ENCODE assay signal across 17 cellular contexts in genomic region chr15:88613074-88613944, GRCh38. TPM values are rescaled to one million over a fixed set of nuclear protein-coding genes. Genes with fewer than 3 reads are reported as not detected.
DNase-seq lines count a peak whose midpoint lies in the region; ATAC-seq, FAIRE-seq and TF ChIP-seq lines count a peak whose summit lies in the region.
"Had no signal": no experiment of that assay in that cellular context is flagged by ENCODE, and none has a peak within 500 bp of the region (broad histone marks: within the 10 kb centered on the region; RNA-seq: fewer than 3 reads in every experiment).

No MANE protein-coding gene starts in this region.

- no peak for ATAC-seq in HepG2
- ATAC-seq in right lobe of liver: no peak
- ATAC-seq in left lobe of liver: no peak
- ATAC-seq in HG02852 (IDR thresholded peaks at IDR 0.05; ENCODE audit: unreplicated experiment): no peak
- ATAC-seq: naive thymus-derived CD8-positive, alpha-beta T cell; stimulated activated naive CD8-positive, alpha-beta T cell treated with anti-CD3 and anti-CD28 coated beads, Interleukin-15, amount 100 ng/mL, for 72 hours had no signal

- TF ChIP-seq RAD21 in HepG2 (CRISPR knock-in tag; IDR thresholded peaks at IDR 0.05): no peak

- H3K4me1 Mint-ChIP-seq in type B pancreatic cell (ENCODE audit: unreplicated experiment): peaks cover 20% of the 10 kb centered on the region
- H3K4me1 Mint-ChIP-seq: central memory CD8-positive, alpha-beta T cell; naive thymus-derived CD8-positive, alpha-beta T cell had no signal

- intact Hi-C loops in HepG2 (cut with micrococcal nuclease; ENCODE audit: unreplicated experiment): no loop called here
- intact Hi-C loops in right lobe of liver (cut with DNase I): loop anchor here (10.0 kb wide), 2 partner anchors 119 to 139 kb away; no protein-coding TSS in a partner anchor

- H3K27ac ChIP-seq in HepG2 (ENCODE audit: extremely low read length, insufficient read depth, low read length) (no peak overlapping the region), right lobe of liver (no peak overlapping the region)
- H3K27ac ChIP-seq: prostate gland, vagina had no signal

- peak overlapping the region; percentile 5 for H3K27ac Mint-ChIP-seq in type B pancreatic cell
- H3K27ac Mint-ChIP-seq: CD4-positive, alpha-beta T cell; naive thymus-derived CD8-positive, alpha-beta T cell; stimulated activated naive CD8-positive, alpha-beta T cell treated with anti-CD3 and anti-CD28 coated beads, Interleukin-15, amount 100 ng/mL, for 72 hours had no signal

- in situ Hi-C loops in HepG2 (cut with HindIII; ENCODE audit: extremely low pct_ligation_motif_present, low pct_unique_long_range_greater_than_20kb): no loop called here

- H3K9ac ChIP-seq in HepG2 (ENCODE audit: insufficient read depth, low read depth, low read length) (no peak overlapping the region), NT2/D1 (ENCODE audit: insufficient read length, low read depth) (no peak overlapping the region)

- peaks cover 59% of the 10 kb centered on the region for H3K27me3 Mint-ChIP-seq in type B pancreatic cell

- H3K9me3 Mint-ChIP-seq in type B pancreatic cell: no peaks in the 10 kb centered on the region
- H3K9me3 Mint-ChIP-seq: CD4-positive, alpha-beta T cell; central memory CD8-positive, alpha-beta T cell; naive thymus-derived CD8-positive, alpha-beta T cell; stimulated activated naive CD8-positive, alpha-beta T cell treated with anti-CD3 and anti-CD28 coated beads, Interleukin-15, amount 100 ng/mL, for 72 hours had no signal

- no peaks in the 10 kb centered on the region for H3K36me3 Mint-ChIP-seq in type B pancreatic cell

- H3K9me3 ChIP-seq in HepG2 (ENCODE audit: low read length): no peaks in the 10 kb centered on the region
- H3K9me3 ChIP-seq in right lobe of liver: no peaks in the 10 kb centered on the region
- H3K9me3 ChIP-seq in NT2/D1 (ENCODE audit: insufficient read depth, low read length): no peaks in the 10 kb centered on the region
- H3K9me3 ChIP-seq: prostate gland, vagina had no signal

- no peaks in the 10 kb centered on the region for H4K20me1 ChIP-seq in HepG2 (ENCODE audit: insufficient read depth, low read length)

- TF ChIP-seq CTCF in HepG2 (CRISPR knock-in tag; IDR thresholded peaks at IDR 0.05) (no peak), right lobe of liver (IDR thresholded peaks at IDR 0.05) (no peak), type B pancreatic cell (conservative IDR thresholded peaks at IDR 0.05) (no peak)

- no peaks in the 10 kb centered on the region for H3K79me2 ChIP-seq in HepG2 (ENCODE audit: insufficient read depth, low read length)

- POLR2A ChIA-PET in HepG2 (lab: Yijun Ruan, JAX): no interaction called here

- BruUV-seq in HepG2 (replicated peaks; lab: Mats Ljungman, UMichigan): no TSS peak

- DNase-seq in HepG2 (ENCODE audit: low spot score): no peak
- DNase-seq in right lobe of liver: no peak
- DNase-seq in NT2/D1 (ENCODE audit: low read depth, low spot score): peak; percentile 76
- DNase-seq in hepatic stellate cell (ENCODE audit: low spot score): peak; percentile 54
- DNase-seq in type B pancreatic cell (ENCODE audit: extremely low spot score, unreplicated experiment): no peak
- no peak for DNase-seq in left lobe of liver (ENCODE audit: low spot score)
- no peak for DNase-seq in glomerular visceral epithelial cell (ENCODE audit: extremely low spot score)
- DNase-seq: CD4-positive, alpha-beta T cell; naive thymus-derived CD8-positive, alpha-beta T cell; NCI-H1436; SHP77 treated with DMSO at 0.1 percent for 48 hours; stimulated activated naive CD8-positive, alpha-beta T cell treated with anti-CD3 and anti-CD28 coated beads, Interleukin-15, amount 100 ng/mL, for 72 hours had no signal

- TF ChIP-seq EP300 in HepG2 (IDR thresholded peaks at IDR 0.05; ENCODE audit: low read depth in 2 of 2, low read length in 2 of 2) (no peak), HepG2 (CRISPR knock-in tag; IDR thresholded peaks at IDR 0.05; ENCODE audit: borderline replicate concordance) (no peak)

- no peak overlapping the region for H3K4me3 Mint-ChIP-seq in type B pancreatic cell
- H3K4me3 Mint-ChIP-seq: CD4-positive, alpha-beta T cell; central memory CD8-positive, alpha-beta T cell; naive thymus-derived CD8-positive, alpha-beta T cell; stimulated activated naive CD8-positive, alpha-beta T cell treated with anti-CD3 and anti-CD28 coated beads, Interleukin-15, amount 100 ng/mL, for 72 hours had no signal

- CTCF ChIA-PET in HepG2 (lab: Yijun Ruan, JAX; ENCODE audit: low intra/inter-chr PET ratio, low total read pairs): interaction anchor here (1.3 kb wide), 1 partner anchor 137 kb away, joined by 5 read pairs; no protein-coding TSS in a partner anchor

- H3K27me3 ChIP-seq in HepG2 (ENCODE audit: control insufficient read depth in 1 of 2, insufficient read depth in 2 of 2, low read length in 2 of 2) (0 out of 5 replicates have a peak, but pooled peaks cover 0 to 2% of the 10 kb centered on the region in 2 experiments), right lobe of liver (no peaks in the 10 kb centered on the region), NT2/D1 (ENCODE audit: insufficient read depth, insufficient read length) (peaks cover 61% of the 10 kb centered on the region)
- H3K27me3 ChIP-seq: vagina had no signal

- H2AFZ ChIP-seq in HepG2 (ENCODE audit: low read length): no peak overlapping the region

- H3K4me3 ChIP-seq in HepG2 (replicated peaks in 1 of 3; ENCODE audit: insufficient read depth in 1 of 3, low read depth in 2 of 3, low read length in 3 of 3) (no peak overlapping the region), right lobe of liver (no peak overlapping the region), NT2/D1 (ENCODE audit: insufficient read length, low read depth) (no peak overlapping the region)
- H3K4me3 ChIP-seq: lung, prostate gland, vagina had no signal

- H3K4me1 ChIP-seq in HepG2 (ENCODE audit: insufficient read depth, low read length): peaks cover 22% of the 10 kb centered on the region
- peaks cover 0 to 14% (median 9%) of the 10 kb centered on the region in 4 donors for H3K4me1 ChIP-seq in right lobe of liver
- H3K4me1 ChIP-seq in NT2/D1 (ENCODE audit: insufficient read depth, insufficient read length): peaks cover 16% of the 10 kb centered on the region
- H3K4me1 ChIP-seq: prostate gland, vagina had no signal

- TF ChIP-seq POLR2A in HepG2 (IDR thresholded peaks at IDR 0.05; ENCODE audit: insufficient read depth in 1 of 2, low read depth in 2 of 2, low read length in 2 of 2) (no peak), right lobe of liver (IDR thresholded peaks at IDR 0.05) (no peak)

- WGBS in HepG2 (ENCODE audit: low lambda C conversion rate): 8% methylated on average over 7 of the region's 7 CpGs
- 37% methylated on average over 5 of the region's 7 CpGs for WGBS in right lobe of liver (ENCODE audit: insufficient coverage, low coverage, low lambda C conversion rate, missing lambda C conversion rate)

- no peaks in the 10 kb centered on the region for H3K36me3 ChIP-seq in HepG2 (replicated peaks in 1 of 2; ENCODE audit: control insufficient read depth in 1 of 2, insufficient read depth in 2 of 2, low read length in 2 of 2)
- no peaks in the 10 kb centered on the region for H3K36me3 ChIP-seq in right lobe of liver
- no peaks in the 10 kb centered on the region for H3K36me3 ChIP-seq in NT2/D1 (ENCODE audit: insufficient read depth, insufficient read length, low read length)
- H3K36me3 ChIP-seq: prostate gland, vagina had no signal

- H3K4me2 ChIP-seq in HepG2 (ENCODE audit: low read depth, low read length): no peak overlapping the region

- no peak for FAIRE-seq in HepG2 (lab: Jason Lieb, UNC)

RNA-seq across cellular contexts. Expression of gene AEN, which starts 7.8 kb away (rescaled TPM):
- 115 and 118 TPM in 2 replicates for total RNA-seq in HepG2 (2016; rRNA removed; fragmentation: Illumina TruSeq; extraction: Trizol)
- 24.6 and 27.1 TPM in 2 replicates for total RNA-seq in HepG2 (2016; cell fraction: cytosol; rRNA removed; fragmentation: Illumina TruSeq; extraction: Trizol; ENCODE audit: low read depth)
- 110 and 117 TPM in 2 replicates for total RNA-seq in HepG2 (2016; cell fraction: insoluble cytoplasmic fraction; rRNA removed; fragmentation: Illumina TruSeq; extraction: Trizol)
- 71.0 and 75.9 TPM in 2 replicates for total RNA-seq in HepG2 (2016; cell fraction: membrane; rRNA removed; fragmentation: Illumina TruSeq; extraction: Trizol)
- total RNA-seq in HepG2 (2016; cell fraction: nucleus; rRNA removed; fragmentation: Illumina TruSeq; extraction: Trizol): 82.3 and 94.1 TPM in 2 replicates
- 51.3 and 55.2 TPM in 2 replicates for polyA plus RNA-seq in HepG2 (2011; rRNA removed)
- 39.7 and 48.8 TPM in 2 replicates for polyA plus RNA-seq in HepG2 (2011; cell fraction: cytosol; rRNA removed)
- 115 and 142 TPM in 2 replicates for polyA plus RNA-seq in HepG2 (2011; cell fraction: nucleus; rRNA removed)
- 26.8 and 40.4 TPM in 2 replicates for polyA plus RNA-seq in HepG2 (2012)
- polyA plus RNA-seq in HepG2 (2016; cell fraction: cytosol; fragmentation: Illumina TruSeq; extraction: Trizol; ENCODE audit: low read depth): 11.0 and 11.5 TPM in 2 replicates
- 70.1 and 79.0 TPM in 2 replicates for polyA plus RNA-seq in HepG2 (2016; cell fraction: insoluble cytoplasmic fraction; fragmentation: Illumina TruSeq; extraction: Trizol; ENCODE audit: low read depth)
- polyA plus RNA-seq in HepG2 (2016; cell fraction: membrane; fragmentation: Illumina TruSeq; extraction: Trizol; ENCODE audit: low read depth): 28.4 and 28.6 TPM in 2 replicates
- 90.9 and 95.3 TPM in 2 replicates for polyA plus RNA-seq in HepG2 (2016; cell fraction: nucleus; fragmentation: Illumina TruSeq; extraction: Trizol; ENCODE audit: insufficient read depth, low read depth)
- polyA minus RNA-seq in HepG2 (2011; rRNA and poly(A)+ RNA removed; ENCODE audit: low replicate concordance): 70.6 and 173 TPM in 2 replicates
- 44.6 and 50.4 TPM in 2 replicates for polyA minus RNA-seq in HepG2 (2011; cell fraction: cytosol; rRNA and poly(A)+ RNA removed)
- 117 and 130 TPM in 2 replicates for polyA minus RNA-seq in HepG2 (2011; cell fraction: nucleus; rRNA and poly(A)+ RNA removed)
- 10 to 100 TPM in 2 of 6 experiments, 1 to 10 TPM in 4; 4.5 to 18.7 (median 7.3) TPM for total RNA-seq in right lobe of liver
- 48.9 and 62.9 TPM in 2 replicates for total RNA-seq in type B pancreatic cell (ENCODE audit: low replicate concordance)
- 7.1 TPM for total RNA-seq in left lobe of liver

RNA-seq across cellular contexts. Expression of gene ISG20, which starts 25.5 kb away (rescaled TPM):
- total RNA-seq in HepG2 (2016; rRNA removed; fragmentation: Illumina TruSeq; extraction: Trizol) (6.3 and 10.5 TPM in 2 replicates), right lobe of liver (10 to 100 TPM in 3 of 6 experiments, 1 to 10 TPM in 3; 6.3 to 19.4 (median 11.9) TPM), type B pancreatic cell (ENCODE audit: low replicate concordance) (4.9 and 7.9 TPM in 2 replicates), left lobe of liver (5.7 TPM)
- 2.6 and 5.4 TPM in 2 replicates for total RNA-seq in HepG2 (2016; cell fraction: cytosol; rRNA removed; fragmentation: Illumina TruSeq; extraction: Trizol; ENCODE audit: low read depth)
- 6.8 and 9.8 TPM in 2 replicates for total RNA-seq in HepG2 (2016; cell fraction: insoluble cytoplasmic fraction; rRNA removed; fragmentation: Illumina TruSeq; extraction: Trizol)
- total RNA-seq in HepG2 (2016; cell fraction: membrane; rRNA removed; fragmentation: Illumina TruSeq; extraction: Trizol): 4.6 and 7.7 TPM in 2 replicates
- total RNA-seq in HepG2 (2016; cell fraction: nucleus; rRNA removed; fragmentation: Illumina TruSeq; extraction: Trizol): 2.0 and 3.7 TPM in 2 replicates
- 31.5 and 50.8 TPM in 2 replicates for polyA plus RNA-seq in HepG2 (2011; rRNA removed)
- polyA plus RNA-seq in HepG2 (2011; cell fraction: cytosol; rRNA removed): 31.2 and 32.1 TPM in 2 replicates
- polyA plus RNA-seq in HepG2 (2011; cell fraction: nucleus; rRNA removed): 14.5 and 18.2 TPM in 2 replicates
- 11.6 and 19.0 TPM in 2 replicates for polyA plus RNA-seq in HepG2 (2012)
- polyA plus RNA-seq in HepG2 (2016; cell fraction: cytosol; fragmentation: Illumina TruSeq; extraction: Trizol; ENCODE audit: low read depth): 6.6 and 8.5 TPM in 2 replicates
- polyA plus RNA-seq in HepG2 (2016; cell fraction: insoluble cytoplasmic fraction; fragmentation: Illumina TruSeq; extraction: Trizol; ENCODE audit: low read depth): 9.0 and 9.8 TPM in 2 replicates
- 5.9 and 6.2 TPM in 2 replicates for polyA plus RNA-seq in HepG2 (2016; cell fraction: membrane; fragmentation: Illumina TruSeq; extraction: Trizol; ENCODE audit: low read depth)
- 5.4 and 6.8 TPM in 2 replicates for polyA plus RNA-seq in HepG2 (2016; cell fraction: nucleus; fragmentation: Illumina TruSeq; extraction: Trizol; ENCODE audit: insufficient read depth, low read depth)
- 3.8 and 11.4 TPM in 2 replicates for polyA minus RNA-seq in HepG2 (2011; rRNA and poly(A)+ RNA removed; ENCODE audit: low replicate concordance)
- 5.5 and 6.9 TPM in 2 replicates for polyA minus RNA-seq in HepG2 (2011; cell fraction: cytosol; rRNA and poly(A)+ RNA removed)
- polyA minus RNA-seq in HepG2 (2011; cell fraction: nucleus; rRNA and poly(A)+ RNA removed): 8.8 and 9.0 TPM in 2 replicates

Comparison
In these comparisons a context has a peak if more than half of its experiments do, and no peak if none do; other contexts are left out.
1. DNase-seq: peak in NT2/D1 (single experiment) and hepatic stellate cell (single experiment); none in HepG2 (single experiment), right lobe of liver (0 of 3), type B pancreatic cell (single experiment), left lobe of liver (single experiment) and glomerular visceral epithelial cell (single experiment).